In genomic region chr10:34758447-34758996, GRCh38 we compare ENCODE assay signal across 8 cellular contexts. TPM values are rescaled to one million over a fixed set of nuclear protein-coding genes. Genes with fewer than 3 reads are reported as not detected.
A peak's percentile ranks its signal among the peaks of the same experiment; 100 is the strongest.
DNase-seq lines count a peak whose midpoint lies in the region; ATAC-seq and TF ChIP-seq lines count a peak whose summit lies in the region.

No MANE protein-coding gene starts in this region.

- H3K4me3 Mint-ChIP-seq in activated CD4-positive, alpha-beta T cell treated with anti-CD3 and anti-CD28 coated beads, Interleukin-2, amount 10 ng/mL, durations not matched to agents 7 days and 5 days = no peak overlapping the region

- ATAC-seq in HG02610 (IDR thresholded peaks at IDR 0.05; ENCODE audit: unreplicated experiment) = peak; percentile 79

- peaks cover 4% of the 10 kb centered on the region for H3K4me1 Mint-ChIP-seq in activated CD4-positive, alpha-beta T cell treated with anti-CD3 and anti-CD28 coated beads, Interleukin-2, amount 10 ng/mL, durations not matched to agents 7 days and 5 days

- H3K9me3 Mint-ChIP-seq in activated CD4-positive, alpha-beta T cell treated with anti-CD3 and anti-CD28 coated beads, Interleukin-2, amount 10 ng/mL, durations not matched to agents 7 days and 5 days = no peaks in the 10 kb centered on the region

- no peak overlapping the region for H3K27ac Mint-ChIP-seq in activated CD4-positive, alpha-beta T cell treated with anti-CD3 and anti-CD28 coated beads, Interleukin-2, amount 10 ng/mL, durations not matched to agents 7 days and 5 days

- DNase-seq in GM04503 (ENCODE audit: low read depth) (peak; percentile 63), OCI-M1 (lab: John Stamatoyannopoulos, UW) (peak; percentile 37), fibroblast of the aortic adventitia (ENCODE audit: low read depth) (peak; percentile 76), GM13976 (ENCODE audit: low spot score) (no peak), GM20000 (ENCODE audit: low spot score) (no peak)
- no peak for DNase-seq in activated CD4-positive, alpha-beta T cell treated with anti-CD3 and anti-CD28 coated beads, Interleukin-2, amount 50 U/mL, for 48 hours
- no peak for DNase-seq in activated CD4-positive, alpha-beta T cell treated with anti-CD3 and anti-CD28 coated beads, Interleukin-2, amount 10 ng/mL, durations not matched to agents 7 days and 5 days

- POLR2A ChIA-PET in activated CD4-positive, alpha-beta T cell treated with anti-CD3 and anti-CD28 coated beads, Interleukin-2, amount 10 ng/mL, durations not matched to agents 7 days and 5 days (lab: Charles Lee) = no interaction called here

- in situ Hi-C loops in GM13976 (cut with MboI; ENCODE audit: low sequenced_read_pairs, unreplicated experiment) = no loop called here

- no peaks in the 10 kb centered on the region for H3K27me3 Mint-ChIP-seq in activated CD4-positive, alpha-beta T cell treated with anti-CD3 and anti-CD28 coated beads, Interleukin-2, amount 10 ng/mL, durations not matched to agents 7 days and 5 days

- TF ChIP-seq CTCF in fibroblast of the aortic adventitia (IDR thresholded peaks at IDR 0.05; ENCODE audit: insufficient read depth, low read length) (no peak), GM13976 (IDR thresholded peaks at IDR 0.05; ENCODE audit: borderline replicate concordance, control extremely low read depth, extremely low read depth, insufficient read depth, missing control alignments) (no peak), GM20000 (IDR thresholded peaks at IDR 0.05; ENCODE audit: extremely low read depth, missing control alignments) (no peak)

- CTCF ChIA-PET in activated CD4-positive, alpha-beta T cell treated with anti-CD3 and anti-CD28 coated beads, Interleukin-2, amount 10 ng/mL, durations not matched to agents 7 days and 5 days (lab: Charles Lee) = interaction anchor here (0.6 kb wide), 1 partner anchor 129 kb away, joined by 7 read pairs; no protein-coding TSS in a partner anchor

- no peak overlapping the region for H3K4me3 ChIP-seq in fibroblast of the aortic adventitia (ENCODE audit: low read depth, low read length)

- H3K36me3 Mint-ChIP-seq in activated CD4-positive, alpha-beta T cell treated with anti-CD3 and anti-CD28 coated beads, Interleukin-2, amount 10 ng/mL, durations not matched to agents 7 days and 5 days (ENCODE audit: low read depth) = no peaks in the 10 kb centered on the region

RNA-seq across cellular contexts. Expression of gene PARD3, which starts 56.6 kb away (rescaled TPM):
- 42.1 and 86.8 TPM in 2 replicates for total RNA-seq in fibroblast of the aortic adventitia (ENCODE audit: low replicate concordance)
- 1 to 10 TPM; 1.0 to 1.2 TPM for total RNA-seq in activated CD4-positive, alpha-beta T cell treated with anti-CD3 and anti-CD28 coated beads, Interleukin-2, amount 10 ng/mL, durations not matched to agents 7 days and 5 days

Comparison
In these comparisons a context has a peak if more than half of its experiments do, and no peak if none do; other contexts are left out.
1. DNase-seq: peak in GM04503 (single experiment), OCI-M1 (single experiment) and fibroblast of the aortic adventitia (single experiment); none in activated CD4-positive, alpha-beta T cell treated with anti-CD3 and anti-CD28 coated beads, Interleukin-2, amount 50 U/mL, for 48 hours (0 of 2), activated CD4-positive, alpha-beta T cell treated with anti-CD3 and anti-CD28 coated beads, Interleukin-2, amount 10 ng/mL, durations not matched to agents 7 days and 5 days (single experiment), GM13976 (single experiment) and GM20000 (single experiment).
2. RNA of gene PARD3, which starts 56.6 kb away (total RNA-seq): 42.1 to 86.8 TPM in fibroblast of the aortic adventitia; 1.0 to 1.2 TPM in activated CD4-positive, alpha-beta T cell treated with anti-CD3 and anti-CD28 coated beads, Interleukin-2, amount 10 ng/mL, durations not matched to agents 7 days and 5 days; every median in the first group is over 10 times any median in the second.